Comparison of ENCODE assay signal across 7 cellular contexts in genomic region chr3:194333212-194333980, GRCh38. TPM values are rescaled to one million over a fixed set of nuclear protein-coding genes. Genes with fewer than 3 reads are reported as not detected.
DNase-seq lines count a peak whose midpoint lies in the region; ATAC-seq and TF ChIP-seq lines count a peak whose summit lies in the region.

No MANE protein-coding gene starts in this region.

- H3K9me3 Mint-ChIP-seq in WTC11, result no peaks in the 10 kb centered on the region
- H3K9me3 Mint-ChIP-seq in dendritic cell treated with granulocyte-macrophage colony-stimulating factor and Interleukin-4, amounts not matched to agents 40 ng/mL and 50 ng/mL, for 4 days, result no peaks in the 10 kb centered on the region

- CTCF ChIA-PET in WTC11 (lab: Charles Lee), result interaction anchor here (0.5 to 4.2 kb wide), 23 partner anchors 9 to 263 kb away, joined by 3 to 37 read pairs (median 4); partner anchors contain the start of genes CPN2 and GP5

- POLR2A ChIA-PET in WTC11 (lab: Charles Lee), result no interaction called here

- H3K4me3 Mint-ChIP-seq in WTC11, result peak overlapping the region; percentile 69
- peak overlapping the region; percentile 76 for H3K4me3 Mint-ChIP-seq in dendritic cell treated with granulocyte-macrophage colony-stimulating factor and Interleukin-4, amounts not matched to agents 40 ng/mL and 50 ng/mL, for 4 days

- intact Hi-C loops in dendritic cell treated with granulocyte-macrophage colony-stimulating factor and Interleukin-4, amounts not matched to agents 40 ng/mL and 50 ng/mL, for 4 days (cut with micrococcal nuclease), result loop anchor here (2.0 kb wide), 1 partner anchor 71 kb away; no protein-coding TSS in a partner anchor

- DNase-seq in WTC11 (ENCODE audit: low spot score), result peak; percentile 95
- DNase-seq in lung microvascular endothelial cell (ENCODE audit: low read depth in 2 of 2), result peak; percentile 85 to 88
- peak; percentile 83 for DNase-seq in stimulated activated CD8-positive, alpha-beta memory T cell treated with anti-CD3 and anti-CD28 coated beads, Interleukin-12 subunit alpha, Interleukin-12 subunit beta, amount 100 ng/mL, for 1 hour (ENCODE audit: low read depth)
- DNase-seq in hypothalamus (lab: John Stamatoyannopoulos, UW), result no peak

- H3K4me1 Mint-ChIP-seq in WTC11, result peaks cover 38% of the 10 kb centered on the region
- peaks cover 20% of the 10 kb centered on the region for H3K4me1 Mint-ChIP-seq in dendritic cell treated with granulocyte-macrophage colony-stimulating factor and Interleukin-4, amounts not matched to agents 40 ng/mL and 50 ng/mL, for 4 days (ENCODE audit: low read depth)

- H3K27ac Mint-ChIP-seq in WTC11, result no peak overlapping the region
- H3K27ac Mint-ChIP-seq in dendritic cell treated with granulocyte-macrophage colony-stimulating factor and Interleukin-4, amounts not matched to agents 40 ng/mL and 50 ng/mL, for 4 days, result no peak overlapping the region

- ATAC-seq in GM19025 (IDR thresholded peaks at IDR 0.05; ENCODE audit: low read depth, unreplicated experiment), result peak; percentile 91
- ATAC-seq in HG03196 (IDR thresholded peaks at IDR 0.05; ENCODE audit: unreplicated experiment), result peak; percentile 82
- ATAC-seq in WTC11, result peak; percentile 87

- TF ChIP-seq CTCF in WTC11 (IDR thresholded peaks at IDR 0.05), result peak; percentile 100

- no peaks in the 10 kb centered on the region for H3K36me3 Mint-ChIP-seq in WTC11
- H3K36me3 Mint-ChIP-seq in dendritic cell treated with granulocyte-macrophage colony-stimulating factor and Interleukin-4, amounts not matched to agents 40 ng/mL and 50 ng/mL, for 4 days (ENCODE audit: low read depth), result no peaks in the 10 kb centered on the region

- H3K27me3 Mint-ChIP-seq in WTC11 (ENCODE audit: low read depth), result peaks cover 34% of the 10 kb centered on the region
- H3K27me3 Mint-ChIP-seq in dendritic cell treated with granulocyte-macrophage colony-stimulating factor and Interleukin-4, amounts not matched to agents 40 ng/mL and 50 ng/mL, for 4 days, result peaks cover 60% of the 10 kb centered on the region

TF ChIP-seq in WTC11, 78 proteins besides CTCF, POLR2A, EP300 and RAD21 (continues in another document):
- TF ChIP-seq ZBTB43 (CRISPR knock-in tag; IDR thresholded peaks at IDR 0.05) (0 out of 2 replicates have a peak, but pooled peaks have one; percentile 41), ESRRA (CRISPR knock-in tag; IDR thresholded peaks at IDR 0.05; ENCODE audit: borderline replicate concordance) (peak; percentile 81; the same call in 1 of the 2 replicates), SP1 (CRISPR knock-in tag; conservative IDR thresholded peaks at IDR 0.05) (no peak; the same call in 1 of the 2 replicates), E2F5 (CRISPR knock-in tag; IDR thresholded peaks at IDR 0.05) (0 out of 2 replicates have a peak, but pooled peaks have one; percentile 39), NFATC4 (CRISPR knock-in tag; IDR thresholded peaks at IDR 0.05) (no peak), ATF2 (CRISPR knock-in tag; IDR thresholded peaks at IDR 0.05; ENCODE audit: borderline replicate concordance, low read depth) (no peak), TEAD4 (CRISPR knock-in tag; IDR thresholded peaks at IDR 0.05) (no peak), IRF1 (CRISPR knock-in tag; IDR thresholded peaks at IDR 0.05) (peak; percentile 28; the same call in 1 of the 2 replicates), HMGXB4 (CRISPR knock-in tag; IDR thresholded peaks at IDR 0.05) (peak; percentile 74), E2F4 (CRISPR knock-in tag; IDR thresholded peaks at IDR 0.05; ENCODE audit: borderline replicate concordance, low read depth) (no peak), PREB (CRISPR knock-in tag; IDR thresholded peaks at IDR 0.05; ENCODE audit: borderline replicate concordance) (0 out of 2 replicates have a peak, but pooled peaks have one; percentile 84)

RNA-seq across cellular contexts. Expression of gene CPN2, which starts 17.7 kb away (rescaled TPM):
- total RNA-seq in WTC11 (2021), result 0.09 to 0.14 TPM in 2 of 3 replicates, not detected in the other
- not detected in 2 replicates for total RNA-seq in lung microvascular endothelial cell

RNA-seq across cellular contexts. Expression of gene LRRC15, which starts 36.1 kb away (rescaled TPM):
- total RNA-seq in WTC11 (2021) (0.07 to 0.11 TPM (median 0.11 TPM) in 3 replicates), lung microvascular endothelial cell (0.20 and 0.22 TPM in 2 replicates)

Comparison
In these comparisons a context has a peak if more than half of its experiments do, and no peak if none do; other contexts are left out.
1. DNase-seq: peak in WTC11 (single experiment), lung microvascular endothelial cell (2 of 2) and stimulated activated CD8-positive, alpha-beta memory T cell treated with anti-CD3 and anti-CD28 coated beads, Interleukin-12 subunit alpha, Interleukin-12 subunit beta, amount 100 ng/mL, for 1 hour (single experiment); none in hypothalamus (0 of 51).
2. Peak in every context shown above with its lines, with median percentiles within 50 percentile points of each other: ATAC-seq.